ENCODE assay signal across 18 cellular contexts in the genomic region with DNA sequence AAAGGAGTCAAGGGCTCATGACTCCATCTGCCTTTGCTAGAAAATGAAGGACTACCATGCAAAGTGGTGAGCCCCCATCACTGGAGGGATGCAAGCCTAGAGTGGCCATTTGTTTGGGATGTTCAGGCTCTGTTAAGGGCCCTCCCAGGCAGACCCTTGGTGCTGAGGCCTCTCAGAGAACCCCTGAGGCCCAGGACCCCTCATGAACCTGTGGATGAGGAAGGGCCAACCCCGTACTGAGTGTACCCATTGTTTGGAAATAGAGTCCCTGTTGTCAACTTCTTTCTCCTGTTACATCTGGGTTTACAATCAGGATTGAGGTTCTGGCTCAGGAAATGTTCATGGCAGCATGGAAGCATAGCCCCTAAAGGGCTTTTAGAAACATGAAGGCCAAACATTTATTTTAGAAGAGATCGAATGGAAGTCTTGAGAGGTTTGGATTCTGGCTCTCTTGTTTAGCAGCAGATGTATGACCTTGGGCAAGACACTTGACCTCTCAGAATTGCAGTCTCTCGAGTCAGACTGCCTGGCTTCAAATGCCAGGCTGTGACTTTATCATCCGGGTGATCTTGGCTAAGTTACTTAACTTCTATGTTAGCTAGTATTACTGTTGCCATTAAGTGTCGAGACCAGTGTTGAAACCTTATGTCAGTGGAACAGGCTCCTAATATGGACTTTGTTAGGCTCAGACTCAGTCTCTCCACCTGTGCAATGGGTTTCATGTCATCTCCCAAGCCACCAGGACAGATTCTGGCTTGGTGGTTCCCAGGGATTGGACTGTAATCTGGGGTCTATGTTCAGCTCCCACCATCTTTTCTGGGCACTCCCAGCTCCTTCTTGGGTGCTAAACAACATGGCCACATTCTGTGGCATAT. TPM values are rescaled to one million over a fixed set of nuclear protein-coding genes. Genes with fewer than 3 reads are reported as not detected.
DNase-seq lines count a peak whose midpoint lies in the region; ATAC-seq and TF ChIP-seq lines count a peak whose summit lies in the region.
"Had no signal": no experiment of that assay in that cellular context is flagged by ENCODE, and none has a peak within 500 bp of the region (broad histone marks: within the 10 kb centered on the region; RNA-seq: fewer than 3 reads in every experiment).

No MANE protein-coding gene starts in this region.

- H3K4me2 ChIP-seq in H9 (ENCODE audit: insufficient read depth, insufficient read length, low read length): no peak overlapping the region

- H3K56ac ChIP-seq in H9 (ENCODE audit: insufficient read length, low read depth, low read length): no peak overlapping the region

- H3K4me1 ChIP-seq in H9 (ENCODE audit: insufficient read depth, low read length) (peaks cover 5% of the 10 kb centered on the region; the same call in 1 of the 2 replicates), adipocyte (ENCODE audit: control insufficient read depth, insufficient read depth, low read length) (peaks cover 44% of the 10 kb centered on the region), subcutaneous abdominal adipose tissue (ENCODE audit: control insufficient read depth in 5 of 5, insufficient read depth in 5 of 5, low read length in 5 of 5) (peaks cover 8 to 51% (median 34%) of the 10 kb centered on the region in 5 donors)
- H3K4me1 ChIP-seq: lower lobe of right lung, SJCRH30 had no signal

- in situ Hi-C loops in ACHN (cut with HindIII; ENCODE audit: low pct_ligation_motif_present, low pct_unique_long_range_greater_than_20kb, low sequenced_read_pairs): no loop called here

- ATAC-seq in left lobe of liver: no peak
- ATAC-seq: GM12878, lower lobe of right lung had no signal

- no peak overlapping the region for H3K4me3 Mint-ChIP-seq in H9
- H3K4me3 Mint-ChIP-seq: B cell had no signal

- H3K23me2 ChIP-seq in H9 (ENCODE audit: insufficient read length, low read depth, low read length, poor library complexity, severe bottlenecking): no peaks in the 10 kb centered on the region

- H2BK15ac ChIP-seq in H9 (ENCODE audit: low read depth, low read length): no peak overlapping the region

- H2BK20ac ChIP-seq in H9 (ENCODE audit: low read depth, low read length, poor library complexity, severe bottlenecking): no peak overlapping the region

- no peak overlapping the region for H2BK12ac ChIP-seq in H9 (ENCODE audit: insufficient read length, low read depth, low read length)

- no peak overlapping the region for H3K23ac ChIP-seq in H9 (ENCODE audit: insufficient read length, low read depth, low read length)

- H3K14ac ChIP-seq in H9 (ENCODE audit: insufficient read depth, low read length): no peak overlapping the region

- H2AFZ ChIP-seq in H9 (ENCODE audit: low read length): no peak overlapping the region

- no peaks in the 10 kb centered on the region for H3K9me3 ChIP-seq in H9 (ENCODE audit: control insufficient read depth, low read depth, low read length)
- H3K9me3 ChIP-seq in adipocyte (ENCODE audit: control insufficient read depth, low read length): no peaks in the 10 kb centered on the region
- H3K9me3 ChIP-seq in subcutaneous abdominal adipose tissue (ENCODE audit: control insufficient read depth in 5 of 5, low read length in 5 of 5): no peaks in the 10 kb centered on the region
- H3K9me3 ChIP-seq: lower lobe of right lung, SJCRH30, stomach had no signal

- no peak overlapping the region for H3K27ac Mint-ChIP-seq in H9
- H3K27ac Mint-ChIP-seq: B cell had no signal

- H3K27me3 ChIP-seq in H9 (ENCODE audit: insufficient read depth, low read length) (no peaks in the 10 kb centered on the region), adipocyte (replicated peaks; ENCODE audit: control insufficient read depth, insufficient read depth, low read length) (no peaks in the 10 kb centered on the region), subcutaneous abdominal adipose tissue (ENCODE audit: control insufficient read depth in 5 of 5, insufficient read depth in 4 of 5, low read length in 5 of 5) (no peaks in the 10 kb centered on the region)
- H3K27me3 ChIP-seq: stomach had no signal

- no peak overlapping the region for H3T11ph ChIP-seq in H9 (ENCODE audit: low read length)

- no peaks in the 10 kb centered on the region for H4K20me1 ChIP-seq in H9 (ENCODE audit: control insufficient read depth, insufficient read depth, insufficient read length)

- no peak overlapping the region for H2BK5ac ChIP-seq in H9 (ENCODE audit: insufficient read length, low read length)

- H3K18ac ChIP-seq in H9 (ENCODE audit: insufficient read length, low read depth, low read length): no peak overlapping the region

- no CpG with 5 or more reads among the region's 5 CpGs for WGBS in H9 (ENCODE audit: extremely low coverage, insufficient read length, low lambda C conversion rate)

- H3K27ac ChIP-seq in H9 (ENCODE audit: insufficient read length, low read depth, low read length): no peak overlapping the region
- H3K27ac ChIP-seq in subcutaneous abdominal adipose tissue (ENCODE audit: low read depth, low read length): peak overlapping the region; percentile 24
- H3K27ac ChIP-seq: lower lobe of right lung, SJCRH30 had no signal

- peaks cover 16 to 32% of the 10 kb centered on the region in 2 experiments for H3K4me1 Mint-ChIP-seq in H9
- H3K4me1 Mint-ChIP-seq: B cell had no signal

- peaks cover 32% of the 10 kb centered on the region for H3K27me3 Mint-ChIP-seq in H9 (ENCODE audit: low read depth)

- no peak overlapping the region for H3K4ac ChIP-seq in H9 (ENCODE audit: low read depth, low read length)

- H3K4me3 ChIP-seq in adipocyte (ENCODE audit: low read length): no peak overlapping the region
- no peak overlapping the region for H3K4me3 ChIP-seq in subcutaneous abdominal adipose tissue (ENCODE audit: low read depth in 1 of 5, low read length in 5 of 5)
- H3K4me3 ChIP-seq: GM12878, lower lobe of right lung, SJCRH30, stomach had no signal

- no peaks in the 10 kb centered on the region for H3K9me3 Mint-ChIP-seq in H9
- H3K9me3 Mint-ChIP-seq: nephron progenitor cell had no signal

- H4K5ac ChIP-seq in H9 (ENCODE audit: insufficient read length, low read depth, low read length): no peak overlapping the region

- no peak overlapping the region for H2AK5ac ChIP-seq in H9 (ENCODE audit: insufficient read length, low read length)

- no peak overlapping the region for H4K91ac ChIP-seq in H9 (ENCODE audit: insufficient read length, low read depth, low read length)

- TF ChIP-seq CTCF in H9 (conservative IDR thresholded peaks at IDR 0.05): no peak

- H3K79me2 ChIP-seq in H9 (ENCODE audit: insufficient read depth, low read length): no peaks in the 10 kb centered on the region

- no peaks in the 10 kb centered on the region for H3K36me3 Mint-ChIP-seq in H9 (ENCODE audit: insufficient read depth in 1 of 3, low read depth in 3 of 3)

- H3K36me3 ChIP-seq in adipocyte (ENCODE audit: control insufficient read depth, insufficient read depth, low read length, severe bottlenecking) (no peaks in the 10 kb centered on the region), subcutaneous abdominal adipose tissue (ENCODE audit: control insufficient read depth in 5 of 5, insufficient read depth in 5 of 5, low read length in 5 of 5) (no peaks in the 10 kb centered on the region)
- H3K36me3 ChIP-seq: lower lobe of right lung, SJCRH30, stomach had no signal

- H2BK120ac ChIP-seq in H9 (ENCODE audit: low read depth, low read length, poor library complexity, severe bottlenecking): no peak overlapping the region

- no peaks in the 10 kb centered on the region for H3K79me1 ChIP-seq in H9 (ENCODE audit: insufficient read depth, low read depth, low read length, poor library complexity, severe bottlenecking)

- H4K8ac ChIP-seq in H9 (replicated peaks; ENCODE audit: insufficient read length, low read depth, low read length): no peak overlapping the region

- DNase-seq in H9 (peak; percentile 8), adipocyte (ENCODE audit: low read depth) (no peak), left lobe of liver (ENCODE audit: low spot score) (peak; percentile 35), ACHN (no peak), amniotic stem cell (lab: John Stamatoyannopoulos, UW) (no peak)
- no peak for DNase-seq in central memory CD4-positive, alpha-beta T cell
- DNase-seq: activated CD4-positive, alpha-beta T cell treated with anti-CD3 and anti-CD28 coated beads for 1 hour; activated naive CD4-positive, alpha-beta T cell; GDM1; lower lobe of right lung; NCI-H1048; NCI-H526 treated with DMSO at 0.1 percent for 48 hours; SJCRH30; stomach had no signal

- H3K9ac ChIP-seq in H9 (ENCODE audit: extremely low read depth, insufficient read length, low read length) (no peak overlapping the region), adipocyte (ENCODE audit: low read length) (peak overlapping the region; percentile 47), subcutaneous abdominal adipose tissue (ENCODE audit: low read length in 5 of 5) (peak overlapping the region in 1 of 5 donors; percentile 7)

RNA-seq across cellular contexts. Expression of gene ITGA11, which starts 12.4 kb away (rescaled TPM):
- total RNA-seq in H9 (2021) (0.07 TPM in 1 of 2 replicates, not detected in the other), left lobe of liver (0.88 TPM)
- total RNA-seq: B cell, SJCRH30 had no signal

Comparison
In these comparisons a context has a peak if more than half of its experiments do, and no peak if none do; other contexts are left out.
1. DNase-seq: peak in H9 (single experiment) and left lobe of liver (single experiment); none in adipocyte (single experiment), ACHN (single experiment), amniotic stem cell (single experiment) and central memory CD4-positive, alpha-beta T cell (single experiment).